Comparison of ENCODE assay signal across 9 cellular contexts in the genomic region with DNA sequence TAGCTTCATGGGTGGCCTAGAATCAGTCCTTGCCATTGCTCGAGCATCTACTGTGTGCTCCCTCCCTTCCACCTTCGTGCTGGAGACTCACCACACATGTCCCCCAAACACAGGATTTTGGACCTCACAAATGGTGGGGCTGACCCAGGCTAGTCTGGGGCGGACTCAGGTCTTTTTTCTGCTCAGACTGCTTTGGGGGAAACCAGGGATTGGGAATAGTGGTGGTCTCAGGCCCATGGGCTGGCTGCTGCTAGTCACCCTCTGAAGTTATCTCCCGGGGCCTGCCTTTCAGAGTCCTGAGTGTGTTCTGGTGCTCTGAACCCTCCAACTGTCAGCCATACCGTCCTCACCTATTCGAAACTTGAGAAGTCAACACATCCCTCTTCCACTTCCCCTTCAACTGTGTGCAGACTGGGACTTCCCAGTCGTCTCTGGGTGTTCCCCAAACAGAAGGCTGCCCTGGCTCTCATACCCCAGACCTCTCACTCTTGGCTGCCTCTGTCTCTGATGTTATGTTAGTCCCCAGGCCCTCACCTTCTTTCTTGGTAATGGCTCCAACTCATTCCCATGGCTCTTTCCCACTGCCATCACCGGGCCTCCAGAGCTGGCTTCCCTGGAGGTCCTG. TPM values are rescaled to one million over a fixed set of nuclear protein-coding genes. Genes with fewer than 3 reads are reported as not detected.
DNase-seq lines count a peak whose midpoint lies in the region; ATAC-seq and TF ChIP-seq lines count a peak whose summit lies in the region.
"Had no signal": no experiment of that assay in that cellular context is flagged by ENCODE, and none has a peak within 500 bp of the region (broad histone marks: within the 10 kb centered on the region; RNA-seq: fewer than 3 reads in every experiment).

No MANE protein-coding gene starts in this region.

- WGBS in sigmoid colon, 2 donors: 71 to 87% methylated on average over 8 of the region's 8 CpGs

- H3K27me3 ChIP-seq in GM23338 (ENCODE audit: insufficient read depth) (no peaks in the 10 kb centered on the region), sigmoid colon (no peaks in the 10 kb centered on the region)

- peak; percentile 51 for DNase-seq in globus pallidus (ENCODE audit: low spot score)
- DNase-seq in stimulated activated CD4-positive, alpha-beta T cell treated with anti-CD3 and anti-CD28 coated beads, Interleukin-2, amount 100 ng/mL, for 24 hours: no peak
- DNase-seq in GM23338 (ENCODE audit: low spot score): no peak
- DNase-seq in sigmoid colon: no peak
- no peak for DNase-seq in cortex of kidney (lab: John Stamatoyannopoulos, UW)

- H3K4me3 ChIP-seq in GM23338 (no peak overlapping the region), sigmoid colon (no peak overlapping the region)

- peaks cover 0 to 4% (median 2%) of the 10 kb centered on the region in 4 donors for H3K9me3 ChIP-seq in sigmoid colon

- H2AFZ ChIP-seq in GM23338: no peak overlapping the region

- no peaks in the 10 kb centered on the region; the same call in 1 of the 2 replicates for H3K4me1 ChIP-seq in GM23338 (ENCODE audit: insufficient read depth)
- peaks cover 0 to 7% (median 0%) of the 10 kb centered on the region in 4 donors for H3K4me1 ChIP-seq in sigmoid colon

- no peak for TF ChIP-seq POLR2A in sigmoid colon (IDR thresholded peaks at IDR 0.05)

- TF ChIP-seq EP300 in sigmoid colon (IDR thresholded peaks at IDR 0.05): no peak

- H3K9me2 ChIP-seq in GM23338 (ENCODE audit: insufficient read depth): no peaks in the 10 kb centered on the region

- ATAC-seq in GM18511 (IDR thresholded peaks at IDR 0.05; ENCODE audit: unreplicated experiment) (peak; percentile 84), GM21423 (IDR thresholded peaks at IDR 0.05; ENCODE audit: unreplicated experiment) (peak; percentile 73), HG03469 (IDR thresholded peaks at IDR 0.05; ENCODE audit: unreplicated experiment) (peak; percentile 65), GM23338 (no peak)

- no peaks in the 10 kb centered on the region for H3F3A ChIP-seq in GM23338 (replicated peaks; ENCODE audit: low read depth)

- no peaks in the 10 kb centered on the region for H3K36me3 ChIP-seq in GM23338 (ENCODE audit: insufficient read depth)
- H3K36me3 ChIP-seq in sigmoid colon: no peaks in the 10 kb centered on the region

- peaks cover 19% of the 10 kb centered on the region for H3K36me3 Mint-ChIP-seq in GM23338 (ENCODE audit: low read depth)

- no peak overlapping the region for H3K4me2 ChIP-seq in GM23338

- no peaks in the 10 kb centered on the region for H3K79me2 ChIP-seq in GM23338 (replicated peaks; ENCODE audit: insufficient read depth)

- H4K20me1 ChIP-seq in GM23338 (replicated peaks; ENCODE audit: insufficient read depth): no peaks in the 10 kb centered on the region

- no peaks in the 10 kb centered on the region; the same call in 2 of the 3 replicates for H3K4me1 Mint-ChIP-seq in GM23338

- intact Hi-C loops in sigmoid colon (cut with DNase I): no loop called here

- H3K27ac Mint-ChIP-seq in GM23338: no peak overlapping the region

- H3K27ac ChIP-seq in GM23338 (ENCODE audit: low read depth) (no peak overlapping the region), sigmoid colon (no peak overlapping the region)

- peaks cover 6% of the 10 kb centered on the region for H3K27me3 Mint-ChIP-seq in GM23338 (ENCODE audit: insufficient read depth, low read depth, poor library complexity)

- peaks cover 31% of the 10 kb centered on the region for H3K9me3 Mint-ChIP-seq in GM23338

- no peak overlapping the region for H3K4me3 Mint-ChIP-seq in GM23338
- H3K4me3 Mint-ChIP-seq: naive thymus-derived CD8-positive, alpha-beta T cell had no signal

- TF ChIP-seq CTCF in GM23338 (conservative IDR thresholded peaks at IDR 0.05; ENCODE audit: low read depth in 2 of 2): no peak
- TF ChIP-seq CTCF in sigmoid colon (IDR thresholded peaks at IDR 0.05): no peak

TF ChIP-seq in GM23338, 12 proteins besides CTCF, POLR2A, EP300 and RAD21:
- TF ChIP-seq ZNF331 (CRISPR knock-in tag; IDR thresholded peaks at IDR 0.05; ENCODE audit: low read depth) (no peak), POLR2AphosphoS5 (IDR thresholded peaks at IDR 0.05; ENCODE audit: low read depth) (no peak)
TF ChIP-seq in GM23338: peak in this region for 0.

RNA-seq across cellular contexts. Expression of a gene that starts 46.0 kb away (rescaled TPM):
- total RNA-seq in GM23338 (2014; rRNA removed; shearing (Covaris generic)): 40.2 and 42.8 TPM in 2 replicates
- polyA plus RNA-seq in GM23338 (2016; fragmentation: Nextera tagmentation; extraction: Ambion mirVana): 17.8 and 22.1 TPM in 2 replicates
- total RNA-seq in sigmoid colon: 10 to 100 TPM in 2 of 4 donors, 1 to 10 TPM in 2; 7.9 to 18.9 (median 12.0) TPM
- 10 to 100 TPM; 16.2 to 37.0 (median 31.2) TPM for polyA plus RNA-seq in sigmoid colon
